In genomic region chr11:67466962-67467771, GRCh38 we compare ENCODE assay signal across 1 cellular context.
TF ChIP-seq lines count a peak whose summit lies in the region.

No MANE protein-coding gene starts in this region.

TF ChIP-seq in HepG2, 621 proteins besides CTCF, POLR2A, EP300 and RAD21:
- no peak for TF ChIP-seq SKIL (CRISPR knock-in tag; IDR thresholded peaks at IDR 0.05; ENCODE audit: borderline replicate concordance)
- TF ChIP-seq, protein P1, sequence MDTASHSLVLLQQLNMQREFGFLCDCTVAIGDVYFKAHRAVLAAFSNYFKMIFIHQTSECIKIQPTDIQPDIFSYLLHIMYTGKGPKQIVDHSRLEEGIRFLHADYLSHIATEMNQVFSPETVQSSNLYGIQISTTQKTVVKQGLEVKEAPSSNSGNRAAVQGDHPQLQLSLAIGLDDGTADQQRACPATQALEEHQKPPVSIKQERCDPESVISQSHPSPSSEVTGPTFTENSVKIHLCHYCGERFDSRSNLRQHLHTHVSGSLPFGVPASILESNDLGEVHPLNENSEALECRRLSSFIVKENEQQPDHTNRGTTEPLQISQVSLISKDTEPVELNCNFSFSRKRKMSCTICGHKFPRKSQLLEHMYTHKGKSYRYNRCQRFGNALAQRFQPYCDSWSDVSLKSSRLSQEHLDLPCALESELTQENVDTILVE (CRISPR knock-in tag; IDR thresholded peaks at IDR 0.05) = no peak
- TF ChIP-seq SIN3B (IDR thresholded peaks at IDR 0.05; ENCODE audit: low read length) = no peak
- no peak for TF ChIP-seq THAP8 (CRISPR knock-in tag; IDR thresholded peaks at IDR 0.05; ENCODE audit: borderline replicate concordance)
- TF ChIP-seq FIP1L1 (IDR thresholded peaks at IDR 0.05; ENCODE audit: borderline replicate concordance, insufficient read depth, low read depth, low read length) = no peak
- TF ChIP-seq RBAK (CRISPR knock-in tag; IDR thresholded peaks at IDR 0.05) = no peak
- TF ChIP-seq HNRNPK (IDR thresholded peaks at IDR 0.05; ENCODE audit: low read depth, low read length, poor library complexity, severe bottlenecking) = no peak
- TF ChIP-seq, protein P2, sequence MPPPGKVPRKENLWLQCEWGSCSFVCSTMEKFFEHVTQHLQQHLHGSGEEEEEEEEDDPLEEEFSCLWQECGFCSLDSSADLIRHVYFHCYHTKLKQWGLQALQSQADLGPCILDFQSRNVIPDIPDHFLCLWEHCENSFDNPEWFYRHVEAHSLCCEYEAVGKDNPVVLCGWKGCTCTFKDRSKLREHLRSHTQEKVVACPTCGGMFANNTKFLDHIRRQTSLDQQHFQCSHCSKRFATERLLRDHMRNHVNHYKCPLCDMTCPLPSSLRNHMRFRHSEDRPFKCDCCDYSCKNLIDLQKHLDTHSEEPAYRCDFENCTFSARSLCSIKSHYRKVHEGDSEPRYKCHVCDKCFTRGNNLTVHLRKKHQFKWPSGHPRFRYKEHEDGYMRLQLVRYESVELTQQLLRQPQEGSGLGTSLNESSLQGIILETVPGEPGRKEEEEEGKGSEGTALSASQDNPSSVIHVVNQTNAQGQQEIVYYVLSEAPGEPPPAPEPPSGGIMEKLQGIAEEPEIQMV (CRISPR knock-in tag; IDR thresholded peaks at IDR 0.05; ENCODE audit: low read depth) = no peak
- no peak for TF ChIP-seq ESRRA (CRISPR knock-in tag; IDR thresholded peaks at IDR 0.05; ENCODE audit: low read depth)
- no peak for TF ChIP-seq ISX (CRISPR knock-in tag; conservative IDR thresholded peaks at IDR 0.05)
- TF ChIP-seq THAP7 (CRISPR knock-in tag; IDR thresholded peaks at IDR 0.05) = no peak
- no peak for TF ChIP-seq CHD2 (IDR thresholded peaks at IDR 0.05; ENCODE audit: low read depth, low read length)
- TF ChIP-seq GFI1 (CRISPR knock-in tag; IDR thresholded peaks at IDR 0.05; ENCODE audit: borderline replicate concordance) = no peak
- 0 out of 2 replicates have a peak, but pooled peaks have one; percentile 19 for TF ChIP-seq KDM2A (CRISPR knock-in tag; IDR thresholded peaks at IDR 0.05; ENCODE audit: borderline replicate concordance, low read depth)
- no peak for TF ChIP-seq KLF9 (CRISPR knock-in tag; IDR thresholded peaks at IDR 0.05; ENCODE audit: low read depth)
- TF ChIP-seq ZNF629 (CRISPR knock-in tag; conservative IDR thresholded peaks at IDR 0.05) = peak; percentile 92
- TF ChIP-seq ZBTB3 (CRISPR knock-in tag; IDR thresholded peaks at IDR 0.05; ENCODE audit: borderline replicate concordance, low read depth) = no peak
- 0 out of 2 replicates have a peak, but pooled peaks have one; percentile 34 for TF ChIP-seq AKAP8 (CRISPR knock-in tag; IDR thresholded peaks at IDR 0.05)
- TF ChIP-seq ZNF460 (CRISPR knock-in tag; IDR thresholded peaks at IDR 0.05; ENCODE audit: borderline replicate concordance) = no peak
- TF ChIP-seq ZMYM3 (CRISPR knock-in tag; IDR thresholded peaks at IDR 0.05) = 0 out of 2 replicates have a peak, but pooled peaks have one; percentile 30
- no peak for TF ChIP-seq ZBTB20 (CRISPR knock-in tag; IDR thresholded peaks at IDR 0.05; ENCODE audit: borderline replicate concordance, low read depth)
- TF ChIP-seq, protein P3, sequence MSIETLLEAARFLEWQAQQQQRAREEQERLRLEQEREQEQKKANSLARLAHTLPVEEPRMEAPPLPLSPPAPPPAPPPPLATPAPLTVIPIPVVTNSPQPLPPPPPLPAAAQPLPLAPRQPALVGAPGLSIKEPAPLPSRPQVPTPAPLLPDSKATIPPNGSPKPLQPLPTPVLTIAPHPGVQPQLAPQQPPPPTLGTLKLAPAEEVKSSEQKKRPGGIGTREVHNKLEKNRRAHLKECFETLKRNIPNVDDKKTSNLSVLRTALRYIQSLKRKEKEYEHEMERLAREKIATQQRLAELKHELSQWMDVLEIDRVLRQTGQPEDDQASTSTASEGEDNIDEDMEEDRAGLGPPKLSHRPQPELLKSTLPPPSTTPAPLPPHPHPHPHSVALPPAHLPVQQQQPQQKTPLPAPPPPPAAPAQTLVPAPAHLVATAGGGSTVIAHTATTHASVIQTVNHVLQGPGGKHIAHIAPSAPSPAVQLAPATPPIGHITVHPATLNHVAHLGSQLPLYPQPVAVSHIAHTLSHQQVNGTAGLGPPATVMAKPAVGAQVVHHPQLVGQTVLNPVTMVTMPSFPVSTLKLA (IDR thresholded peaks at IDR 0.05) = no peak
- no peak for TF ChIP-seq ATF5 (CRISPR knock-in tag; IDR thresholded peaks at IDR 0.05; ENCODE audit: low read depth)
- TF ChIP-seq ADNP (CRISPR knock-in tag; IDR thresholded peaks at IDR 0.05) = 0 out of 2 replicates have a peak, but pooled peaks have one; percentile 22
- TF ChIP-seq, protein P4, sequence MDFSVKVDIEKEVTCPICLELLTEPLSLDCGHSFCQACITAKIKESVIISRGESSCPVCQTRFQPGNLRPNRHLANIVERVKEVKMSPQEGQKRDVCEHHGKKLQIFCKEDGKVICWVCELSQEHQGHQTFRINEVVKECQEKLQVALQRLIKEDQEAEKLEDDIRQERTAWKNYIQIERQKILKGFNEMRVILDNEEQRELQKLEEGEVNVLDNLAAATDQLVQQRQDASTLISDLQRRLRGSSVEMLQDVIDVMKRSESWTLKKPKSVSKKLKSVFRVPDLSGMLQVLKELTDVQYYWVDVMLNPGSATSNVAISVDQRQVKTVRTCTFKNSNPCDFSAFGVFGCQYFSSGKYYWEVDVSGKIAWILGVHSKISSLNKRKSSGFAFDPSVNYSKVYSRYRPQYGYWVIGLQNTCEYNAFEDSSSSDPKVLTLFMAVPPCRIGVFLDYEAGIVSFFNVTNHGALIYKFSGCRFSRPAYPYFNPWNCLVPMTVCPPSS (IDR thresholded peaks at IDR 0.05) = no peak
- peak; percentile 8; the same call in 1 of the 2 replicates for TF ChIP-seq ZFX (CRISPR knock-in tag; IDR thresholded peaks at IDR 0.05; ENCODE audit: low read depth)
- TF ChIP-seq AGO2 (optimal IDR thresholded peaks at IDR 0.05; ENCODE audit: low read depth, low read length) = peak; percentile 49
- TF ChIP-seq, protein P5, sequence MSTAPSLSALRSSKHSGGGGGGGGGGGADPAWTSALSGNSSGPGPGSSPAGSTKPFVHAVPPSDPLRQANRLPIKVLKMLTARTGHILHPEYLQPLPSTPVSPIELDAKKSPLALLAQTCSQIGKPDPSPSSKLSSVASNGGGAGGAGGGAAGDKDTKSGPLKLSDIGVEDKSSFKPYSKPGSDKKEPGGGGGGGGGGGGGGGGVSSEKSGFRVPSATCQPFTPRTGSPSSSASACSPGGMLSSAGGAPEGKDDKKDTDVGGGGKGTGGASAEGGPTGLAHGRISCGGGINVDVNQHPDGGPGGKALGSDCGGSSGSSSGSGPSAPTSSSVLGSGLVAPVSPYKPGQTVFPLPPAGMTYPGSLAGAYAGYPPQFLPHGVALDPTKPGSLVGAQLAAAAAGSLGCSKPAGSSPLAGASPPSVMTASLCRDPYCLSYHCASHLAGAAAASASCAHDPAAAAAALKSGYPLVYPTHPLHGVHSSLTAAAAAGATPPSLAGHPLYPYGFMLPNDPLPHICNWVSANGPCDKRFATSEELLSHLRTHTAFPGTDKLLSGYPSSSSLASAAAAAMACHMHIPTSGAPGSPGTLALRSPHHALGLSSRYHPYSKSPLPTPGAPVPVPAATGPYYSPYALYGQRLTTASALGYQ (CRISPR knock-in tag; IDR thresholded peaks at IDR 0.05) = no peak
- TF ChIP-seq MEIS2 (CRISPR knock-in tag; IDR thresholded peaks at IDR 0.05) = no peak
- no peak for TF ChIP-seq TEAD3 (CRISPR knock-in tag; optimal IDR thresholded peaks at IDR 0.05; ENCODE audit: borderline replicate concordance)
- no peak for TF ChIP-seq NFYC (CRISPR knock-in tag; IDR thresholded peaks at IDR 0.05)
- TF ChIP-seq, protein P6, sequence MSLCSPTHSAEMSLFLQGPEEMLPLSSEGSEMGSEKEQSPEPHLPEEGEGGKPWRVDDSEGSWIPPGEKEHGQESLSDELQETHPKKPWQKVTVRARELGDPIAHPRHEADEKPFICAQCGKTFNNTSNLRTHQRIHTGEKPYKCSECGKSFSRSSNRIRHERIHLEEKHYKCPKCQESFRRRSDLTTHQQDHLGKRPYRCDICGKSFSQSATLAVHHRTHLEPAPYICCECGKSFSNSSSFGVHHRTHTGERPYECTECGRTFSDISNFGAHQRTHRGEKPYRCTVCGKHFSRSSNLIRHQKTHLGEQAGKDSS (CRISPR knock-in tag; IDR thresholded peaks at IDR 0.05; ENCODE audit: borderline replicate concordance, low read depth) = no peak
- TF ChIP-seq TOPORS (CRISPR knock-in tag; IDR thresholded peaks at IDR 0.05) = no peak
TF ChIP-seq in HepG2: peak in this region for 7.
